In genomic region chr15:68734886-68735285, GRCh38 we compare ENCODE assay signal across 24 cellular contexts.
"Had no signal": no experiment of that assay in that cellular context is flagged by ENCODE, and none has a peak within 500 bp of the region (broad histone marks: within the 10 kb centered on the region; RNA-seq: fewer than 3 reads in every experiment).

No MANE protein-coding gene starts in this region.

- H3K36me3 Mint-ChIP-seq: natural killer cell treated with Interleukin-12 subunit alpha and Interleukin-12 subunit beta and Interleukin-15 and Interleukin-18, amount 100 ng/mL, for 72 hours had no signal

- H3K27ac ChIP-seq: left lung, right lobe of liver, skin epidermis, tibial nerve, uterus, VCaP had no signal

- H3K27me3 ChIP-seq: left lung, right lobe of liver, tibial nerve, uterus had no signal

- H3K9me3 ChIP-seq: left lung, right lobe of liver, tibial nerve, uterus had no signal

- H3K36me3 ChIP-seq: left lung, right lobe of liver, tibial nerve, uterus had no signal

- DNase-seq: activated CD4-positive, alpha-beta T cell treated with anti-CD3 and anti-CD28 coated beads, Interleukin-2, amount 10 ng/mL, durations not matched to agents 7 days and 5 days; activated CD4-positive, CD25-positive, alpha-beta regulatory T cell treated with anti-CD3 and anti-CD28 coated beads, Interleukin-2, amount 50 U/mL, for 72 hours; activated CD8-positive, alpha-beta T cell treated with anti-CD3 and anti-CD28 coated beads, Interleukin-2, amount 10 ng/mL, durations not matched to agents 7 days and 5 days; activated gamma-delta T cell; activated naive CD4-positive, alpha-beta T cell treated with anti-CD3 and anti-CD28 coated beads, Interleukin-2, amount 50 U/mL, for 16 hours; activated naive CD8-positive, alpha-beta T cell treated with anti-CD3 and anti-CD28 coated beads, Interleukin-2, amount 50 U/mL, for 24 hours; effector CD4-positive, alpha-beta T cell; hippocampal formation; kidney glomerular epithelial cell; left lung; midbrain; nucleus accumbens; stimulated activated CD4-positive, alpha-beta T cell treated with anti-CD3 and anti-CD28 coated beads, Interleukin-1b, Interleukin-23, amount 100 ng/mL, for 48 hours; stimulated activated naive CD8-positive, alpha-beta T cell treated with anti-CD3 and anti-CD28 coated beads, Interleukin-15, amount 100 ng/mL, for 72 hours; T1000; uterus had no signal

- H3K4me1 ChIP-seq: right lobe of liver had no signal

- ATAC-seq: activated CD8-positive, alpha-beta T cell treated with anti-CD3 and anti-CD28 coated beads, Interleukin-2, amount 10 ng/mL, durations not matched to agents 7 days and 5 days; activated naive CD8-positive, alpha-beta T cell treated with anti-CD3 and anti-CD28 coated beads, Interleukin-2, amount 50 U/mL, for 24 hours; esophagus mucosa; left lung; natural killer cell treated with Interleukin-12 subunit alpha and Interleukin-12 subunit beta and Interleukin-15 and Interleukin-18, amount 100 ng/mL, for 72 hours; right lobe of liver; stimulated activated naive CD8-positive, alpha-beta T cell treated with anti-CD3 and anti-CD28 coated beads, Interleukin-15, amount 100 ng/mL, for 72 hours had no signal

- H3K9me3 Mint-ChIP-seq: activated CD4-positive, alpha-beta T cell treated with anti-CD3 and anti-CD28 coated beads, Interleukin-2, amount 10 ng/mL, durations not matched to agents 7 days and 5 days; activated naive CD8-positive, alpha-beta T cell treated with anti-CD3 and anti-CD28 coated beads, Interleukin-2, amount 50 U/mL, for 24 hours; activated T-helper 1 cell treated with anti-CD3 and anti-CD28 coated beads, Interleukin-12 subunit alpha, Interleukin-12 subunit beta, Interleukin-2, Interleukin-4 antibody, amounts not matched to agents 30 ng/mL and 10 ng/mL and 1 ng/mL, durations not matched to agents 14 hours and 24 hours and 36 hours; natural killer cell treated with Interleukin-12 subunit alpha and Interleukin-12 subunit beta and Interleukin-15 and Interleukin-18, amount 100 ng/mL, for 72 hours; stimulated activated naive CD8-positive, alpha-beta T cell treated with anti-CD3 and anti-CD28 coated beads, Interleukin-15, amount 100 ng/mL, for 72 hours; T-helper 1 cell treated with Interleukin-12 subunit alpha and Interleukin-12 subunit beta and Interleukin-4 antibody, amounts not matched to agents 30 μg/mL and 1 μg/mL, for 36 hours had no signal

- H3K4me3 Mint-ChIP-seq: activated CD4-positive, alpha-beta T cell treated with anti-CD3 and anti-CD28 coated beads, Interleukin-2, amount 10 ng/mL, durations not matched to agents 7 days and 5 days; activated CD8-positive, alpha-beta T cell treated with anti-CD3 and anti-CD28 coated beads, Interleukin-2, amount 10 ng/mL, durations not matched to agents 7 days and 5 days; activated naive CD8-positive, alpha-beta T cell treated with anti-CD3 and anti-CD28 coated beads, Interleukin-2, amount 50 U/mL, for 24 hours; activated T-helper 1 cell treated with anti-CD3 and anti-CD28 coated beads, Interleukin-12 subunit alpha, Interleukin-12 subunit beta, Interleukin-2, Interleukin-4 antibody, amounts not matched to agents 30 ng/mL and 10 ng/mL and 1 ng/mL, durations not matched to agents 14 hours and 24 hours and 36 hours; natural killer cell treated with Interleukin-12 subunit alpha and Interleukin-12 subunit beta and Interleukin-15 and Interleukin-18, amount 100 ng/mL, for 72 hours; stimulated activated naive CD8-positive, alpha-beta T cell treated with anti-CD3 and anti-CD28 coated beads, Interleukin-15, amount 100 ng/mL, for 72 hours; T-helper 1 cell treated with Interleukin-12 subunit alpha and Interleukin-12 subunit beta and Interleukin-4 antibody, amounts not matched to agents 30 μg/mL and 1 μg/mL, for 36 hours had no signal

- H3K27me3 Mint-ChIP-seq: activated naive CD8-positive, alpha-beta T cell treated with anti-CD3 and anti-CD28 coated beads, Interleukin-2, amount 50 U/mL, for 24 hours; stimulated activated naive CD8-positive, alpha-beta T cell treated with anti-CD3 and anti-CD28 coated beads, Interleukin-15, amount 100 ng/mL, for 72 hours had no signal

- H3K4me3 ChIP-seq: left lung, right lobe of liver, skin epidermis, tibial nerve, uterus had no signal

- H3K27ac Mint-ChIP-seq: activated CD4-positive, alpha-beta T cell treated with anti-CD3 and anti-CD28 coated beads, Interleukin-2, amount 10 ng/mL, durations not matched to agents 7 days and 5 days; activated CD8-positive, alpha-beta T cell treated with anti-CD3 and anti-CD28 coated beads, Interleukin-2, amount 10 ng/mL, durations not matched to agents 7 days and 5 days; activated naive CD8-positive, alpha-beta T cell treated with anti-CD3 and anti-CD28 coated beads, Interleukin-2, amount 50 U/mL, for 24 hours; activated T-helper 1 cell treated with anti-CD3 and anti-CD28 coated beads, Interleukin-12 subunit alpha, Interleukin-12 subunit beta, Interleukin-2, Interleukin-4 antibody, amounts not matched to agents 30 ng/mL and 10 ng/mL and 1 ng/mL, durations not matched to agents 14 hours and 24 hours and 36 hours; natural killer cell treated with Interleukin-12 subunit alpha and Interleukin-12 subunit beta and Interleukin-15 and Interleukin-18, amount 100 ng/mL, for 72 hours; stimulated activated naive CD8-positive, alpha-beta T cell treated with anti-CD3 and anti-CD28 coated beads, Interleukin-15, amount 100 ng/mL, for 72 hours; T-helper 1 cell treated with Interleukin-12 subunit alpha and Interleukin-12 subunit beta and Interleukin-4 antibody, amounts not matched to agents 30 μg/mL and 1 μg/mL, for 36 hours had no signal
